ENCODE assay signal across 1 cellular context in the genomic region with DNA sequence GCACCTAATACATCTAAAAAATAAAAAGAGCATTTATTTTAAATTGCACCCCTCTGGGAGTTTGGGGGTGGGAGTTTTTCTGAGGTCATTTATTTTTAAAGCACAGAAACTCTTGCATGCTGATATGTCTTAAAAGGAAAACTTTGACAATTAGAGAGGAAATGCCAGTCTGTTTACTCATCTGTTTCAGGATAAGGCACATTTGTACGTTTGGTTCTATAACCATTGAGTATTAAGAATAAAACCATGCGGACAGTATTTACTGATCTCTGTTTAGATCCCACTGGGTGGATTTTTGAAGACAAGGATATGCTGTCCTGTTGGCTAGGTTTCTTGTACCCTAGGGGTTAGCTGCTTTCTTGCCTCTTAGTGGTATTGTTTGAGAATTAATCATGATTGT.
TF ChIP-seq lines count a peak whose summit lies in the region.

No MANE protein-coding gene starts in this region.

TF ChIP-seq in liver, 16 proteins besides CTCF, POLR2A, EP300 and RAD21 (continued from another document):
- TF ChIP-seq REST (IDR thresholded peaks at IDR 0.05), result no peak
TF ChIP-seq in liver: peak in this region for 1.
